ENCODE assay signal across 1 cellular context in genomic region chr17:15892244-15892643, GRCh38.
TF ChIP-seq lines count a peak whose summit lies in the region.

No MANE protein-coding gene starts in this region.

TF ChIP-seq in HepG2, 621 proteins besides CTCF, POLR2A, EP300 and RAD21 (continued from another document):
- no peak for TF ChIP-seq CREB1 (IDR thresholded peaks at IDR 0.05)
- TF ChIP-seq CREB1 (CRISPR knock-in tag; IDR thresholded peaks at IDR 0.05) = no peak
- no peak for TF ChIP-seq FOXO1 (CRISPR knock-in tag; IDR thresholded peaks at IDR 0.05)
- no peak for TF ChIP-seq ZNF432 (CRISPR knock-in tag; IDR thresholded peaks at IDR 0.05; ENCODE audit: borderline replicate concordance)
- no peak for TF ChIP-seq ZNF704 (CRISPR knock-in tag; IDR thresholded peaks at IDR 0.05; ENCODE audit: borderline replicate concordance)
- no peak for TF ChIP-seq FOXA3 (CRISPR knock-in tag; IDR thresholded peaks at IDR 0.05)
- TF ChIP-seq TSC22D2 (CRISPR knock-in tag; IDR thresholded peaks at IDR 0.05; ENCODE audit: borderline replicate concordance) = no peak
- no peak for TF ChIP-seq BORCS8-MEF2B (CRISPR knock-in tag; IDR thresholded peaks at IDR 0.05)
- TF ChIP-seq ZNF703 (CRISPR knock-in tag; IDR thresholded peaks at IDR 0.05; ENCODE audit: borderline replicate concordance) = no peak
- TF ChIP-seq RELA (CRISPR knock-in tag; IDR thresholded peaks at IDR 0.05) = no peak
- TF ChIP-seq, protein P1, sequence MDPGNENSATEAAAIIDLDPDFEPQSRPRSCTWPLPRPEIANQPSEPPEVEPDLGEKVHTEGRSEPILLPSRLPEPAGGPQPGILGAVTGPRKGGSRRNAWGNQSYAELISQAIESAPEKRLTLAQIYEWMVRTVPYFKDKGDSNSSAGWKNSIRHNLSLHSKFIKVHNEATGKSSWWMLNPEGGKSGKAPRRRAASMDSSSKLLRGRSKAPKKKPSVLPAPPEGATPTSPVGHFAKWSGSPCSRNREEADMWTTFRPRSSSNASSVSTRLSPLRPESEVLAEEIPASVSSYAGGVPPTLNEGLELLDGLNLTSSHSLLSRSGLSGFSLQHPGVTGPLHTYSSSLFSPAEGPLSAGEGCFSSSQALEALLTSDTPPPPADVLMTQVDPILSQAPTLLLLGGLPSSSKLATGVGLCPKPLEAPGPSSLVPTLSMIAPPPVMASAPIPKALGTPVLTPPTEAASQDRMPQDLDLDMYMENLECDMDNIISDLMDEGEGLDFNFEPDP (CRISPR knock-in tag; conservative IDR thresholded peaks at IDR 0.05) = no peak
TF ChIP-seq in HepG2: peak in this region for 0.
